1 cellular context compared by ENCODE assay signal in the genomic region with DNA sequence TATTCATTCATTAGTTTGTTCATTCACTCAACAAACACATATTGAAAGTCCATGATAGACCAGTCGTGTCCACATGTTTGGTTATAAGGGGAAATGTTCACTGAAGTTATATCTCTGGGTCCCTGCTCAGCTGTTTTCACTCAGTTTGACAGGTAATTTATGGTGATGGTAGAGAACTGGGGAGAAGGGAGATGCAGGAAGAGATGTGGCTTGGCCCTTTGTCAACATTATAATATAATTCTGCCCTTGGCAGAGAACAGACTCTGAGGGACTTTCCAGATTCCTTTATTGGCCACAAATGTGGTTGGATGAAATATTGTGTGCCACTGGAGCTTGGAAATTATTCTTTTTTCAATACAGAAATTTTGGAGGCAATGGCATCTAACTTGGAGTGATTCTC.
TF ChIP-seq lines count a peak whose summit lies in the region.

No MANE protein-coding gene starts in this region.

TF ChIP-seq in SK-N-SH treated with all-trans-retinoic acid at 6 μM for 48 hours, 23 proteins besides CTCF, POLR2A, EP300 and RAD21 (continued from another document):
- TF ChIP-seq CSRNP3 (CRISPR knock-in tag; IDR thresholded peaks at IDR 0.05) (peak; percentile 65; the same call in 1 of the 2 replicates), ARNTL (CRISPR knock-in tag; IDR thresholded peaks at IDR 0.05; ENCODE audit: borderline replicate concordance, low read depth) (no peak)
